21 cellular contexts compared by ENCODE assay signal in genomic region chr10:33653584-33654367, GRCh38.
DNase-seq lines count a peak whose midpoint lies in the region; ATAC-seq, FAIRE-seq and TF ChIP-seq lines count a peak whose summit lies in the region.
"Had no signal": no experiment of that assay in that cellular context is flagged by ENCODE, and none has a peak within 500 bp of the region (broad histone marks: within the 10 kb centered on the region; RNA-seq: fewer than 3 reads in every experiment).

No MANE protein-coding gene starts in this region.

- H3K4me3 Mint-ChIP-seq in activated naive CD4-positive, alpha-beta T cell treated with anti-CD3 and anti-CD28 coated beads for 36 hours = no peak overlapping the region
- H3K4me3 Mint-ChIP-seq: B cell, naive B cell had no signal

- no peak for ATAC-seq in GM19023 (IDR thresholded peaks at IDR 0.05; ENCODE audit: unreplicated experiment)
- ATAC-seq: activated naive CD4-positive, alpha-beta T cell treated with anti-CD3 and anti-CD28 coated beads, Interleukin-2, amount 50 U/mL, for 72 hours; gastroesophageal sphincter had no signal

- no peaks in the 10 kb centered on the region for H3K4me1 Mint-ChIP-seq in activated naive CD4-positive, alpha-beta T cell treated with anti-CD3 and anti-CD28 coated beads for 36 hours (ENCODE audit: low read depth)
- H3K4me1 Mint-ChIP-seq: B cell, naive B cell had no signal

- intact Hi-C loops in activated naive CD4-positive, alpha-beta T cell treated with anti-CD3 and anti-CD28 coated beads for 36 hours (cut with micrococcal nuclease) = no loop called here

- no peak for TF ChIP-seq CTCF in AG10803 (conservative IDR thresholded peaks at IDR 0.05; ENCODE audit: low read length)

- H3K36me3 Mint-ChIP-seq in activated naive CD4-positive, alpha-beta T cell treated with anti-CD3 and anti-CD28 coated beads for 36 hours (ENCODE audit: low read depth) = no peaks in the 10 kb centered on the region
- H3K36me3 Mint-ChIP-seq: naive B cell had no signal

- peaks cover 12% of the 10 kb centered on the region for H3K9me3 Mint-ChIP-seq in activated naive CD4-positive, alpha-beta T cell treated with anti-CD3 and anti-CD28 coated beads for 36 hours

- DNase-seq in AG10803 (ENCODE audit: low read depth) = peak; percentile 93
- no peak for DNase-seq in HTR-8/SVneo (ENCODE audit: insufficient read length, low spot score)
- DNase-seq in amniotic stem cell (lab: John Stamatoyannopoulos, UW) = peak; percentile 34
- DNase-seq in glomerular visceral epithelial cell (ENCODE audit: extremely low spot score) = peak; percentile 66
- no peak for DNase-seq in activated naive CD4-positive, alpha-beta T cell treated with anti-CD3 and anti-CD28 coated beads for 36 hours
- DNase-seq in NK-92 (lab: John Stamatoyannopoulos, UW; ENCODE audit: unreplicated experiment) = no peak
- DNase-seq in NCI-H1105 treated with DMSO at 0.1 percent for 48 hours (lab: John Stamatoyannopoulos, UW) = no peak
- DNase-seq: colonic mucosa; DND-41; GOT3; left cardiac atrium; naive B cell; NCI-H524; retina; SHP77; stimulated activated CD4-positive, alpha-beta T cell treated with anti-CD3 and anti-CD28 coated beads, Interleukin-4, amount 100 ng/mL, for 4 hours; stimulated activated naive CD4-positive, alpha-beta T cell treated with Interleukin-2 at 50 U/mL for 16 hours had no signal

- no peak overlapping the region for H3K27ac Mint-ChIP-seq in activated naive CD4-positive, alpha-beta T cell treated with anti-CD3 and anti-CD28 coated beads for 36 hours
- H3K27ac Mint-ChIP-seq: activated naive CD4-positive, alpha-beta T cell treated with anti-CD3 and anti-CD28 coated beads, Interleukin-2, amount 50 U/mL, for 72 hours; B cell had no signal

- H3K4me3 ChIP-seq in AG10803 (ENCODE audit: low read length) = no peak overlapping the region
- H3K4me3 ChIP-seq: colonic mucosa, gastroesophageal sphincter had no signal

- H3K27me3 Mint-ChIP-seq in activated naive CD4-positive, alpha-beta T cell treated with anti-CD3 and anti-CD28 coated beads for 36 hours (ENCODE audit: low read depth) = peaks cover 4% of the 10 kb centered on the region
- H3K27me3 Mint-ChIP-seq: B cell, naive B cell had no signal

- CTCF ChIA-PET in activated naive CD4-positive, alpha-beta T cell treated with anti-CD3 and anti-CD28 coated beads for 36 hours (lab: Charles Lee) = interaction anchor here (0.9 kb wide), 1 partner anchor 460 kb away, joined by 3 read pairs; no protein-coding TSS in a partner anchor

- FAIRE-seq in HTR-8/SVneo (lab: Jason Lieb, UNC) = peak; percentile 20

Comparison
In these comparisons a context has a peak if more than half of its experiments do, and no peak if none do; other contexts are left out.
1. DNase-seq: peak in AG10803 (single experiment), amniotic stem cell (single experiment) and glomerular visceral epithelial cell (single experiment); none in HTR-8/SVneo (single experiment), activated naive CD4-positive, alpha-beta T cell treated with anti-CD3 and anti-CD28 coated beads for 36 hours (single experiment), NK-92 (single experiment) and NCI-H1105 treated with DMSO at 0.1 percent for 48 hours (single experiment).